Comparison of ENCODE assay signal across 9 cellular contexts in the genomic region with DNA sequence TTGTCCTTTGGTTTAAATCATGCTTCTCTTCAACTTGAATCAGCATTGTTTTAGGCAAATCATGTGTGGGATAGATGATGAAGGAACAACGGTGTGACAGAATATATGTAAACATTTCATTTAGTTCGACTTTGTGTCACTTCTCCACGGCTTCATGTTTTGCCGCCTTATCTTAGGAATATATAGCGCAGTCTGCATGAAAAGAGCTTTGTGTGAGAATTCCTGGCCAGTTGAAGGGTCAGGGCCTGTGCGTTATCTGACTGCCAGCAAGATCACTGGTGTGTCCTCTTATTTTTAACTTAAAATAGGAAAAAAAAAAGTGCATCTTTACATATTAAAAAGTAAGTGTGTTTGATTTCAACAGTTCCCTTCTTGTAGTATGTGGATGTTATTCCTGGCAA.
DNase-seq lines count a peak whose midpoint lies in the region; TF ChIP-seq lines count a peak whose summit lies in the region.
"Had no signal": no experiment of that assay in that cellular context is flagged by ENCODE, and none has a peak within 500 bp of the region (broad histone marks: within the 10 kb centered on the region; RNA-seq: fewer than 3 reads in every experiment).

No MANE protein-coding gene starts in this region.

- H3K4me3 ChIP-seq in MG63: peak overlapping the region; percentile 65
- H3K4me3 ChIP-seq: GM23338 had no signal

- TF ChIP-seq CTCF in GM10266 (IDR thresholded peaks at IDR 0.05; ENCODE audit: control insufficient read depth, insufficient read depth, low read depth, missing control alignments): no peak

- no peaks in the 10 kb centered on the region for H3K27me3 ChIP-seq in MG63

- DNase-seq in EH (ENCODE audit: low read depth) (peak; percentile 3), MG63 (peak; percentile 19), fibroblast of peridontal ligament (ENCODE audit: extremely low read depth) (peak; percentile 55), pons (ENCODE audit: low spot score) (peak; percentile 82), LoVo (ENCODE audit: low spot score) (no peak), GM10266 (ENCODE audit: extremely low spot score) (no peak), NCI-H510A (lab: John Stamatoyannopoulos, UW) (no peak)
- no peak for DNase-seq in NK-92 treated with Interleukin-12 subunit alpha and Interleukin-12 subunit beta, amount 100 ng/mL, for 24 hours (lab: John Stamatoyannopoulos, UW)

- peaks cover 22% of the 10 kb centered on the region for H3K36me3 ChIP-seq in MG63

- peaks cover 20% of the 10 kb centered on the region for H3K9me3 ChIP-seq in MG63

Comparison
In these comparisons a context has a peak if more than half of its experiments do, and no peak if none do; other contexts are left out.
1. DNase-seq: peak in EH (single experiment), MG63 (single experiment), fibroblast of peridontal ligament (single experiment) and pons (single experiment); none in LoVo (single experiment), GM10266 (single experiment), NCI-H510A (single experiment) and NK-92 treated with Interleukin-12 subunit alpha and Interleukin-12 subunit beta, amount 100 ng/mL, for 24 hours (single experiment).